ENCODE assay signal across 1 cellular context in genomic region chr7:121099572-121099971, GRCh38.
TF ChIP-seq lines count a peak whose summit lies in the region.

No MANE protein-coding gene starts in this region.

TF ChIP-seq in GM23338, 12 proteins besides CTCF, POLR2A, EP300 and RAD21 (continued from another document):
- TF ChIP-seq JUNB (IDR thresholded peaks at IDR 0.05; ENCODE audit: unreplicated experiment), result no peak
- no peak for TF ChIP-seq ETS1 (IDR thresholded peaks at IDR 0.05)
- no peak for TF ChIP-seq STAT1 (IDR thresholded peaks at IDR 0.05; ENCODE audit: unreplicated experiment)
- no peak for TF ChIP-seq ZNF331 (CRISPR knock-in tag; IDR thresholded peaks at IDR 0.05; ENCODE audit: low read depth)
